ENCODE assay signal across 9 cellular contexts in the genomic region with DNA sequence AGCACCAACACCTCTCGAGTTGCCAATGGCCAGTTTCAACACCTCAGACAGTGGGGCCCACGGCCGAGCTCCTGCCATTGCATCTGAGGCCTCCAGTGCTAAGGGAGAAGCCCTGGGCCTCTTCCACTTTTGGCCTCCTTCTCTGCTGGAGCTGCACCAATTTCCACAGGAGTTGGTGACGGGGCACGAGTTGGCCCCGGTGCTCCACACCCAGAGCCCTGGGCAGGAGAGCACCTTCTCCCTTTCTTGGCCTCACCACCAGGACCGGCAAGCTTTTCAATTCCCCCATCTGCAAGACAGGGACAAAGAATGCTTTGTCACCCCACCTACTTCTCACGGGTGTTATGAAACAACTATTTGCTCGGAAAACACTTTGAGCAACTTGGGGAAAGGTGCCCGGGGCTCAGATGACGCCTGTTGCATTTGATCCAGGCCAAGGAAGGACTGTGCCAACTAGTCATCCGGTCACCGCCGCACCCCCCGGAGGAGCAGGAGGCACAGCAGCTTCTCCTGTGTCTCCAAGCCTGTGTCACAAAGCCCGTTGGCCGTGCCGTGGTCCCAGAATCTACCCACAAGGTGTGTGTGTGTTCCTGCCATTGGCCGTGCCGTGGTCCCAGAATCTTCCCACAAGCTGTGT. TPM values are rescaled to one million over a fixed set of nuclear protein-coding genes. Genes with fewer than 3 reads are reported as not detected.
A peak's percentile ranks its signal among the peaks of the same experiment; 100 is the strongest.
DNase-seq lines count a peak whose midpoint lies in the region; ATAC-seq and TF ChIP-seq lines count a peak whose summit lies in the region.
"Had no signal": no experiment of that assay in that cellular context is flagged by ENCODE, and none has a peak within 500 bp of the region (broad histone marks: within the 10 kb centered on the region; RNA-seq: fewer than 3 reads in every experiment).

No MANE protein-coding gene starts in this region.

- TF ChIP-seq CTCF in psoas muscle (IDR thresholded peaks at IDR 0.05), result no peak

- intact Hi-C loops in Right ventricle myocardium inferior (cut with DNase I) (no loop called here), psoas muscle (cut with DNase I) (loop anchor here (5.0 to 10.0 kb wide), 5 partner anchors 76 to 349 kb away; no protein-coding TSS in a partner anchor)

- peak; percentile 59 for DNase-seq in Daoy (ENCODE audit: low read depth)
- DNase-seq in SJCRH30, result peak; percentile 52 to 75
- peak; percentile 88 for DNase-seq in Right ventricle myocardium inferior (ENCODE audit: missing footprints)
- peak; percentile 88 to 94 for DNase-seq in psoas muscle
- DNase-seq in putamen (ENCODE audit: low spot score), result no peak
- no peak for DNase-seq in dedifferentiated amniotic fluid mesenchymal stem cell (ENCODE audit: extremely low spot score)
- DNase-seq in SK-N-DZ (ENCODE audit: low spot score), result no peak
- DNase-seq: immature natural killer cell had no signal

- ATAC-seq in Right ventricle myocardium inferior (peak; percentile 17), psoas muscle (peak; percentile 69 to 79 (median 76)), HG03439 (IDR thresholded peaks at IDR 0.05; ENCODE audit: unreplicated experiment) (no peak)

- H3K27me3 ChIP-seq in SJCRH30 (no peaks in the 10 kb centered on the region), psoas muscle (ENCODE audit: insufficient read depth in 3 of 3, low read length in 2 of 3) (no peaks in the 10 kb centered on the region)

- H3K36me3 ChIP-seq in SJCRH30, result no peaks in the 10 kb centered on the region
- H3K36me3 ChIP-seq in psoas muscle (ENCODE audit: insufficient read depth in 1 of 2, low read depth in 1 of 2), result no peaks in the 10 kb centered on the region

- H3K4me3 ChIP-seq in SJCRH30, result no peak overlapping the region
- H3K4me3 ChIP-seq in psoas muscle, result peak overlapping the region; percentile 4

- 24 to 42% (median 32%) methylated on average over 20 of the region's 20 CpGs for WGBS in psoas muscle, 3 donors

- H3K4me1 ChIP-seq in SJCRH30 (peaks cover 40% of the 10 kb centered on the region), psoas muscle (peaks cover 63% of the 10 kb centered on the region)

- H3K9me3 ChIP-seq in SJCRH30 (replicated peaks) (no peaks in the 10 kb centered on the region), psoas muscle (no peaks in the 10 kb centered on the region)

- no peak overlapping the region for H3K27ac ChIP-seq in SJCRH30
- peak overlapping the region; percentile 96 for H3K27ac ChIP-seq in psoas muscle

RNA-seq across cellular contexts. Expression of a gene that starts 55.2 kb away (rescaled TPM):
- total RNA-seq in Daoy (2014; rRNA removed; shearing (Covaris generic)), result 73.2 and 86.1 TPM in 2 replicates
- 144 and 157 TPM in 2 replicates for total RNA-seq in SJCRH30 (2014; rRNA removed; shearing (Covaris generic))
- 81.9 TPM for total RNA-seq in Right ventricle myocardium inferior
- total RNA-seq in psoas muscle, result 10 to 100 TPM; 56.3 to 88.7 (median 66.9) TPM
- 10 to 100 TPM; 44.7 to 90.9 (median 77.0) TPM for polyA plus RNA-seq in psoas muscle
- 160 and 181 TPM in 2 replicates for polyA plus RNA-seq in SK-N-DZ (2014; cell fraction: cytosol; rRNA removed)
- polyA plus RNA-seq in SK-N-DZ (2014; cell fraction: nucleus; rRNA removed), result 60.2 and 62.0 TPM in 2 replicates

Comparison
In these comparisons a context has a peak if more than half of its experiments do, and no peak if none do; other contexts are left out.
1. DNase-seq: peak in Daoy (single experiment), SJCRH30 (2 of 2), Right ventricle myocardium inferior (single experiment) and psoas muscle (2 of 2); none in putamen (single experiment), dedifferentiated amniotic fluid mesenchymal stem cell (single experiment) and SK-N-DZ (single experiment).